ENCODE assay signal across 10 cellular contexts in genomic region chr1:107250169-107250568, GRCh38.
DNase-seq lines count a peak whose midpoint lies in the region; ATAC-seq and TF ChIP-seq lines count a peak whose summit lies in the region.
"Had no signal": no experiment of that assay in that cellular context is flagged by ENCODE, and none has a peak within 500 bp of the region (broad histone marks: within the 10 kb centered on the region; RNA-seq: fewer than 3 reads in every experiment).

No MANE protein-coding gene starts in this region.

- no peaks in the 10 kb centered on the region for H3K27me3 ChIP-seq in A673 (replicated peaks; ENCODE audit: insufficient read depth, low read depth, low read length, poor library complexity)
- no peaks in the 10 kb centered on the region for H3K27me3 ChIP-seq in WERI-Rb-1 (ENCODE audit: insufficient read depth, low read depth, severe bottlenecking)
- H3K27me3 ChIP-seq: upper lobe of right lung had no signal

- TF ChIP-seq CTCF in A673 (conservative IDR thresholded peaks at IDR 0.05; ENCODE audit: low read depth, low read length) (no peak), activated B cell treated with CpG ODN at 0.5 μM for 24 hours (IDR thresholded peaks at IDR 0.05) (no peak), WERI-Rb-1 (IDR thresholded peaks at IDR 0.05; ENCODE audit: low read depth, low read length) (no peak)

- POLR2A ChIA-PET in A673 (lab: Charles Lee; ENCODE audit: low non-redundant PET): no interaction called here
- POLR2A ChIA-PET in activated B cell treated with CpG ODN at 0.5 μM for 24 hours (lab: Charles Lee): no interaction called here

- no peaks in the 10 kb centered on the region for H3K27me3 Mint-ChIP-seq in activated B cell treated with CpG ODN at 0.5 μM for 24 hours

- ATAC-seq in GM19452 (IDR thresholded peaks at IDR 0.05; ENCODE audit: unreplicated experiment) (peak; percentile 43), activated B cell treated with CpG ODN at 0.5 μM for 24 hours (ENCODE audit: low read depth) (no peak), GM18519 (IDR thresholded peaks at IDR 0.05; ENCODE audit: low FRiP score, unreplicated experiment) (no peak), left ventricle myocardium superior (no peak)
- ATAC-seq: upper lobe of right lung had no signal

- no TSS peak for BruUV-seq in A673 (replicated peaks; lab: Mats Ljungman, UMichigan)

- CTCF ChIA-PET in A673 (lab: Charles Lee): no interaction called here
- CTCF ChIA-PET in activated B cell treated with CpG ODN at 0.5 μM for 24 hours (lab: Charles Lee): no interaction called here

- H3K4me1 Mint-ChIP-seq in activated B cell treated with CpG ODN at 0.5 μM for 24 hours: peaks cover 59% of the 10 kb centered on the region

- H3K27ac ChIP-seq in A673 (ENCODE audit: low read depth, low read length, poor library complexity, severe bottlenecking) (peak overlapping the region; percentile 34), WERI-Rb-1 (no peak overlapping the region)
- H3K27ac ChIP-seq: upper lobe of right lung had no signal

- H3K36me3 ChIP-seq in A673 (ENCODE audit: insufficient read depth, low read length, poor library complexity, severe bottlenecking) (no peaks in the 10 kb centered on the region), WERI-Rb-1 (no peaks in the 10 kb centered on the region)
- H3K36me3 ChIP-seq: upper lobe of right lung had no signal

- peaks cover 90% of the 10 kb centered on the region for H3K4me1 ChIP-seq in A673 (ENCODE audit: insufficient read depth, low read length, poor library complexity, severe bottlenecking)
- H3K4me1 ChIP-seq: upper lobe of right lung had no signal

- H3K27ac Mint-ChIP-seq in activated B cell treated with CpG ODN at 0.5 μM for 24 hours: peak overlapping the region; percentile 73

- H3K9me3 ChIP-seq in A673 (ENCODE audit: low read depth, low read length, poor library complexity, severe bottlenecking) (no peaks in the 10 kb centered on the region), WERI-Rb-1 (ENCODE audit: severe bottlenecking) (no peaks in the 10 kb centered on the region)
- H3K9me3 ChIP-seq: upper lobe of right lung had no signal

- H3K4me3 ChIP-seq in A673 (ENCODE audit: low read depth, low read length, poor library complexity, severe bottlenecking) (no peak overlapping the region), WERI-Rb-1 (ENCODE audit: low read depth, low read length) (no peak overlapping the region)
- H3K4me3 ChIP-seq: upper lobe of right lung had no signal

- DNase-seq in A673 (ENCODE audit: low spot score): no peak
- peak; percentile 45 for DNase-seq in NCI-H2029 treated with DMSO at 0.1 percent for 48 hours (lab: John Stamatoyannopoulos, UW)
- no peak for DNase-seq in activated B cell treated with CpG ODN at 0.5 μM for 24 hours
- DNase-seq in WERI-Rb-1: no peak
- DNase-seq in HCEC 1CT: no peak
- DNase-seq in left ventricle myocardium superior: no peak
- DNase-seq: OCI-M1, upper lobe of right lung had no signal

- no peak overlapping the region for H3K4me3 Mint-ChIP-seq in activated B cell treated with CpG ODN at 0.5 μM for 24 hours

- no peaks in the 10 kb centered on the region for H3K36me3 Mint-ChIP-seq in activated B cell treated with CpG ODN at 0.5 μM for 24 hours (ENCODE audit: low read depth)

- intact Hi-C loops in A673 (cut with micrococcal nuclease; ENCODE audit: unreplicated experiment): loop anchor here (5.0 kb wide), 1 partner anchor 78 kb away; no protein-coding TSS in a partner anchor
- intact Hi-C loops in activated B cell treated with CpG ODN at 0.5 μM for 24 hours (cut with micrococcal nuclease): loop anchor here (5.0 kb wide), 1 partner anchor 112 kb away; no protein-coding TSS in a partner anchor
- intact Hi-C loops in left ventricle myocardium superior (cut with micrococcal nuclease): no loop called here

- no peaks in the 10 kb centered on the region for H3K9me3 Mint-ChIP-seq in activated B cell treated with CpG ODN at 0.5 μM for 24 hours
